Comparison of ENCODE assay signal across 8 cellular contexts in the genomic region with DNA sequence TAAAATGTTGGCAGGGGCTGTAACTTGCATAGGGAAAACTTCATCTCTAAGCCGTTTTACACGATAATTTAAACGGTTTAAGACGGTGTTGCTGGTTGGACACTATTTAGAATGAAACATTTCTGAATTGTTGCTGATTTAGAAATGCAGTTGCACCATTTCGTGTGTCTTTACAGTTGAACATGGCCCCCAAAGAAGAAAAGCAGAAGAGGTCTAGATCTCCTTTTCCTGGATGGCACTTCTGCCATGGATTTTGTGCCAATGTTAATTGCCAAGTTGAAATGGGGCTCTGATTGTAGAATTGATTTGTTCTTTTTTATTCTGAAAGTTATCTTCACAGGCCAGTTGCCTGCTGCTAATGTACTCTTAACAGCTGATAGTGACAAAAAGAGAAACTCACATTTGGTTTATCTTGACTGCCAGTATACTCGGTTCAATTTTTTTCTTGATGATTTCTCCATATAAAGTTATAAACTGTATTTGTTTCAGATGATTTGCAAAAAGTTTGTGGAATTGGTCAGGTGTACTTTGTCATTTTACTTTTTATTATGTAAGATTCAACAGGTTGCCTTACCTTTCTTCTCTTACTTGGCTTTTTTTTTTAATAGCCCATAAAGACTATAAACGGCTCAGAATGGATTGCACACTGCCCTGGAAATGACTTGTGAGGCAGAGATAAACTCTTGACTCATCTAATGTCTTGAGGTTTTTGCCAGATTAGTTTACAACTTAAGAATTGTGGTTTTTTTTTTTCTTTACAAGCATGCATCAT. TPM values are rescaled to one million over a fixed set of nuclear protein-coding genes. Genes with fewer than 3 reads are reported as not detected.
A peak's percentile ranks its signal among the peaks of the same experiment; 100 is the strongest.
DNase-seq lines count a peak whose midpoint lies in the region; ATAC-seq and TF ChIP-seq lines count a peak whose summit lies in the region.

No MANE protein-coding gene starts in this region.

- no peak for TF ChIP-seq EP300 in gastroesophageal sphincter (IDR thresholded peaks at IDR 0.05)

- no peak for TF ChIP-seq POLR2A in gastroesophageal sphincter (IDR thresholded peaks at IDR 0.05)

- peak overlapping the region; percentile 83 for H3K4me3 Mint-ChIP-seq in Caco-2 (ENCODE audit: unreplicated experiment)

- H3K36me3 ChIP-seq in Caco-2 (ENCODE audit: control insufficient read depth, insufficient read depth, low read length): no peaks in the 10 kb centered on the region
- H3K36me3 ChIP-seq in gastroesophageal sphincter: no peaks in the 10 kb centered on the region

- no peaks in the 10 kb centered on the region for H3K36me3 Mint-ChIP-seq in Caco-2 (ENCODE audit: insufficient read depth, unreplicated experiment)

- 1 to 4% methylated on average over 7 of the region's 7 CpGs for WGBS in gastroesophageal sphincter (ENCODE audit: low coverage in 1 of 2), 2 donors

- no peak for DNase-seq in Caco-2
- DNase-seq in HUDEP-2 (lab: John Stamatoyannopoulos, UW; ENCODE audit: unreplicated experiment in 76 of 76): peak in 39 of 76 experiments; percentile 2 to 69 (median 25)
- peak; percentile 82 for DNase-seq in renal cortical epithelial cell (ENCODE audit: low read depth)
- DNase-seq in SK-N-DZ (ENCODE audit: low spot score): no peak

- no peaks in the 10 kb centered on the region for H3K9me3 Mint-ChIP-seq in Caco-2 (ENCODE audit: unreplicated experiment)

- TF ChIP-seq CTCF in Caco-2 (IDR thresholded peaks at IDR 0.05; ENCODE audit: insufficient read depth in 1 of 2, low read depth in 1 of 2, low read length in 1 of 2, severe bottlenecking in 1 of 2, unreplicated experiment in 1 of 2): no peak
- TF ChIP-seq CTCF in WI38 (IDR thresholded peaks at IDR 0.05; ENCODE audit: low read depth, low read length): no peak
- TF ChIP-seq CTCF in gastroesophageal sphincter (IDR thresholded peaks at IDR 0.05): no peak

- H3K4me3 ChIP-seq in Caco-2 (ENCODE audit: low read depth, low read length) (peak overlapping the region; percentile 90), WI38 (ENCODE audit: low read depth, low read length) (peak overlapping the region; percentile 85), gastroesophageal sphincter (peak overlapping the region; percentile 67 to 97)

- TSS peak; percentile 51 for BruUV-seq in Caco-2 (replicated peaks; lab: Mats Ljungman, UMichigan)

- peaks cover 12% of the 10 kb centered on the region for H3K4me1 Mint-ChIP-seq in Caco-2 (ENCODE audit: low read depth, unreplicated experiment)

- no peaks in the 10 kb centered on the region for H3K27me3 Mint-ChIP-seq in Caco-2 (ENCODE audit: insufficient read depth, unreplicated experiment)

- H3K9me3 ChIP-seq in Caco-2 (no peaks in the 10 kb centered on the region), gastroesophageal sphincter (no peaks in the 10 kb centered on the region)

- ATAC-seq in gastroesophageal sphincter (no peak), GM21717 (IDR thresholded peaks at IDR 0.05; ENCODE audit: unreplicated experiment) (no peak), GM19351 (IDR thresholded peaks at IDR 0.05; ENCODE audit: unreplicated experiment) (no peak)

- H3K4me1 ChIP-seq in Caco-2 (peaks cover 13% of the 10 kb centered on the region; the same call in 1 of the 2 replicates), gastroesophageal sphincter (peaks cover 0 to 61% (median 9%) of the 10 kb centered on the region in 3 donors)

- intact Hi-C loops in Caco-2 (cut with micrococcal nuclease; ENCODE audit: unreplicated experiment): loop anchor here (10.0 kb wide), 1 partner anchor 234 kb away; no protein-coding TSS in a partner anchor

- H3K27ac Mint-ChIP-seq in Caco-2 (ENCODE audit: unreplicated experiment): peak overlapping the region; percentile 16

- POLR2A ChIA-PET in Caco-2 (lab: Charles Lee): interaction anchor here (1.6 kb wide), 1 partner anchor 33 kb away, joined by 8 read pairs; no protein-coding TSS in a partner anchor

- CTCF ChIA-PET in Caco-2 (lab: Charles Lee): no interaction called here

- H3K27me3 ChIP-seq in Caco-2 (replicated peaks; ENCODE audit: control insufficient read depth, insufficient read depth, low read length) (no peaks in the 10 kb centered on the region), gastroesophageal sphincter (no peaks in the 10 kb centered on the region)

- H3K27ac ChIP-seq in gastroesophageal sphincter: peak overlapping the region; percentile 83 to 98 (median 96)

RNA-seq across cellular contexts. Expression of gene APPL1, which starts 1.4 kb away (rescaled TPM):
- total RNA-seq in Caco-2 (2022) (40.0 and 40.7 TPM in 2 replicates), gastroesophageal sphincter (10 to 100 TPM; 39.5 to 59.8 (median 56.1) TPM), renal cortical epithelial cell (38.7 and 47.7 TPM in 2 replicates)
- 17.6 and 18.0 TPM in 2 replicates for polyA plus RNA-seq in SK-N-DZ (2014; cell fraction: cytosol; rRNA removed)
- polyA plus RNA-seq in SK-N-DZ (2014; cell fraction: nucleus; rRNA removed): 10.2 and 11.1 TPM in 2 replicates

RNA-seq across cellular contexts. Expression of gene HESX1, which starts 29.1 kb away (rescaled TPM):
- total RNA-seq in Caco-2 (2022): 1.2 and 1.5 TPM in 2 replicates
- not detected for total RNA-seq in gastroesophageal sphincter
- total RNA-seq in renal cortical epithelial cell: 0.55 TPM in 1 of 2 replicates, not detected in the other
- polyA plus RNA-seq in SK-N-DZ (2014; cell fraction: cytosol; rRNA removed): 0.95 and 2.8 TPM in 2 replicates
- 2.8 and 5.2 TPM in 2 replicates for polyA plus RNA-seq in SK-N-DZ (2014; cell fraction: nucleus; rRNA removed)

Comparison
In these comparisons a context has a peak if more than half of its experiments do, and no peak if none do; other contexts are left out.
1. DNase-seq: peak in HUDEP-2 (39 of 76) and renal cortical epithelial cell (single experiment); none in Caco-2 (0 of 2) and SK-N-DZ (single experiment).
2. Peak in every context shown above with its lines, with median percentiles within 50 percentile points of each other: H3K4me3 ChIP-seq.